14 cellular contexts compared by ENCODE assay signal in genomic region chr7:128403676-128404075, GRCh38. TPM values are rescaled to one million over a fixed set of nuclear protein-coding genes. Genes with fewer than 3 reads are reported as not detected.
DNase-seq lines count a peak whose midpoint lies in the region; ATAC-seq, FAIRE-seq and TF ChIP-seq lines count a peak whose summit lies in the region.
"Had no signal": no experiment of that assay in that cellular context is flagged by ENCODE, and none has a peak within 500 bp of the region (broad histone marks: within the 10 kb centered on the region; RNA-seq: fewer than 3 reads in every experiment).

No MANE protein-coding gene starts in this region.

- DNase-seq in activated T-cell treated with anti-CD3 and anti-CD28 coated beads, Interleukin-2, amount 50 U/mL, for 24 hours = no peak
- DNase-seq in activated T-cell treated with anti-CD3 and anti-CD28 coated beads for 4 hours = no peak
- no peak for DNase-seq in RWPE2 (ENCODE audit: low spot score)
- DNase-seq in fibroblast of lung (ENCODE audit: low read depth in 2 of 2) = no peak
- no peak for DNase-seq in stimulated activated naive CD8-positive, alpha-beta T cell treated with anti-CD3 and anti-CD28 coated beads, Interleukin-15, amount 100 ng/mL, for 72 hours
- no peak for DNase-seq in stimulated activated CD4-positive, alpha-beta T cell treated with anti-CD3 and anti-CD28 coated beads, Interleukin-4, amount 100 ng/mL, for 24 hours
- no peak for DNase-seq in nucleus accumbens (lab: John Stamatoyannopoulos, UW)
- no peak for DNase-seq in GM19239 (ENCODE audit: insufficient read length, low spot score)
- DNase-seq: activated CD4-positive, alpha-beta T cell treated with anti-CD3 and anti-CD28 coated beads for 4 hours; activated naive CD8-positive, alpha-beta T cell treated with anti-CD3 and anti-CD28 coated beads, Interleukin-2, amount 10 ng/mL, durations not matched to agents 7 days and 5 days; NCI-H510A treated with DMSO at 0.1 percent for 48 hours; SIG-M5; upper lobe of right lung had no signal

- TF ChIP-seq CTCF in RWPE2 (IDR thresholded peaks at IDR 0.05; ENCODE audit: poor library complexity, severe bottlenecking) (no peak), fibroblast of lung (conservative IDR thresholded peaks at IDR 0.05 in 1 of 2, IDR thresholded peaks at IDR 0.05 in 1 of 2; ENCODE audit: low read depth in 1 of 2, low read length in 2 of 2) (no peak)

- no peaks in the 10 kb centered on the region for H3K27me3 Mint-ChIP-seq in activated T-cell treated with anti-CD3 and anti-CD28 coated beads, Interleukin-2, amount 50 U/mL, for 24 hours
- no peaks in the 10 kb centered on the region for H3K27me3 Mint-ChIP-seq in stimulated activated naive CD8-positive, alpha-beta T cell treated with anti-CD3 and anti-CD28 coated beads, Interleukin-15, amount 100 ng/mL, for 72 hours

- H3K4me1 Mint-ChIP-seq in activated T-cell treated with anti-CD3 and anti-CD28 coated beads, Interleukin-2, amount 50 U/mL, for 24 hours (ENCODE audit: low read depth) = peaks cover 38% of the 10 kb centered on the region
- peaks cover 48% of the 10 kb centered on the region for H3K4me1 Mint-ChIP-seq in stimulated activated naive CD8-positive, alpha-beta T cell treated with anti-CD3 and anti-CD28 coated beads, Interleukin-15, amount 100 ng/mL, for 72 hours

- H3K4me1 ChIP-seq in RWPE2 (ENCODE audit: insufficient read depth, poor library complexity, severe bottlenecking) (peaks cover 9% of the 10 kb centered on the region), fibroblast of lung (ENCODE audit: control insufficient read depth, extremely low read depth, insufficient read depth, low read length) (peaks cover 3% of the 10 kb centered on the region)

- H3K27ac Mint-ChIP-seq in activated T-cell treated with anti-CD3 and anti-CD28 coated beads, Interleukin-2, amount 50 U/mL, for 24 hours = peak overlapping the region; percentile 14
- H3K27ac Mint-ChIP-seq in stimulated activated naive CD8-positive, alpha-beta T cell treated with anti-CD3 and anti-CD28 coated beads, Interleukin-15, amount 100 ng/mL, for 72 hours = peak overlapping the region in 1 of 2 donors; percentile 4

- H3K36me3 Mint-ChIP-seq in activated T-cell treated with anti-CD3 and anti-CD28 coated beads, Interleukin-2, amount 50 U/mL, for 24 hours (ENCODE audit: low read depth) = peaks cover 58% of the 10 kb centered on the region

- H3K36me3 ChIP-seq in RWPE2 (ENCODE audit: low read depth) (peaks cover 38% of the 10 kb centered on the region), fibroblast of lung (ENCODE audit: control insufficient read depth, insufficient read depth, low read length) (peaks cover 19% of the 10 kb centered on the region)

- no peaks in the 10 kb centered on the region for H4K20me1 ChIP-seq in fibroblast of lung (ENCODE audit: control insufficient read depth, extremely low read depth, insufficient read depth, low read length)

- H3K4me3 ChIP-seq in RWPE2 (ENCODE audit: severe bottlenecking) (no peak overlapping the region), fibroblast of lung (replicated peaks in 1 of 4; ENCODE audit: control extremely low read depth in 1 of 4, insufficient read depth in 1 of 4, low read depth in 3 of 4, low read length in 4 of 4) (no peak overlapping the region)
- H3K4me3 ChIP-seq: upper lobe of right lung had no signal

- no peak overlapping the region for H3K9ac ChIP-seq in fibroblast of lung (ENCODE audit: insufficient read depth, low read length)

- H3K4me2 ChIP-seq in fibroblast of lung (ENCODE audit: extremely low read depth, insufficient read depth, low read length) = peak overlapping the region; percentile 32

- H3K4me3 Mint-ChIP-seq in activated T-cell treated with anti-CD3 and anti-CD28 coated beads, Interleukin-2, amount 50 U/mL, for 24 hours = peak overlapping the region; percentile 88
- H3K4me3 Mint-ChIP-seq in stimulated activated naive CD8-positive, alpha-beta T cell treated with anti-CD3 and anti-CD28 coated beads, Interleukin-15, amount 100 ng/mL, for 72 hours = peak overlapping the region; percentile 70 to 90

- no peak overlapping the region for H2AFZ ChIP-seq in fibroblast of lung (ENCODE audit: low read length)

- no peaks in the 10 kb centered on the region for H3K9me3 Mint-ChIP-seq in activated T-cell treated with anti-CD3 and anti-CD28 coated beads, Interleukin-2, amount 50 U/mL, for 24 hours
- H3K9me3 Mint-ChIP-seq in stimulated activated naive CD8-positive, alpha-beta T cell treated with anti-CD3 and anti-CD28 coated beads, Interleukin-15, amount 100 ng/mL, for 72 hours = no peaks in the 10 kb centered on the region
- H3K9me3 Mint-ChIP-seq: activated naive CD8-positive, alpha-beta T cell treated with anti-CD3 and anti-CD28 coated beads, Interleukin-2, amount 10 ng/mL, durations not matched to agents 7 days and 5 days had no signal

- H3K27ac ChIP-seq in RWPE2 (ENCODE audit: poor library complexity, severe bottlenecking) (peak overlapping the region; percentile 54), fibroblast of lung (ENCODE audit: insufficient read depth, low read length) (no peak overlapping the region)
- H3K27ac ChIP-seq: coronary artery, upper lobe of right lung had no signal

- peaks cover 12% of the 10 kb centered on the region for H3K79me2 ChIP-seq in fibroblast of lung (ENCODE audit: control insufficient read depth, insufficient read depth, low read length)

- FAIRE-seq in GM19239 (lab: Jason Lieb, UNC) = no peak

- H3K27me3 ChIP-seq in RWPE2 (ENCODE audit: insufficient read depth, poor library complexity, severe bottlenecking) (no peaks in the 10 kb centered on the region), fibroblast of lung (ENCODE audit: control insufficient read depth, insufficient read depth, low read length) (no peaks in the 10 kb centered on the region)
- H3K27me3 ChIP-seq: upper lobe of right lung had no signal

- H3K9me3 ChIP-seq in RWPE2 (ENCODE audit: severe bottlenecking) (no peaks in the 10 kb centered on the region), fibroblast of lung (ENCODE audit: control insufficient read depth, insufficient read depth, low read depth, low read length) (no peaks in the 10 kb centered on the region)
- H3K9me3 ChIP-seq: upper lobe of right lung had no signal

- no peak for ATAC-seq in RWPE2 (ENCODE audit: low read depth)
- ATAC-seq in stimulated activated naive CD8-positive, alpha-beta T cell treated with anti-CD3 and anti-CD28 coated beads, Interleukin-15, amount 100 ng/mL, for 72 hours = no peak
- ATAC-seq: upper lobe of right lung had no signal

RNA-seq across cellular contexts. Expression of gene IMPDH1, which starts 6.1 kb away (rescaled TPM):
- total RNA-seq in fibroblast of lung = 42.9 and 56.5 TPM in 2 replicates
- polyA plus RNA-seq in fibroblast of lung = 30.2 and 36.1 TPM in 2 replicates
- 49.6 and 69.8 TPM in 2 replicates for polyA plus RNA-seq in fibroblast of lung (2012)
- 165 and 208 TPM in 2 replicates for polyA minus RNA-seq in fibroblast of lung (ENCODE audit: low replicate concordance)

RNA-seq across cellular contexts. Expression of gene PRRT4, which starts 42.2 kb away (rescaled TPM):
- under 0.01 and 0.26 TPM in 2 replicates for total RNA-seq in fibroblast of lung
- 0.03 TPM in 2 replicates for polyA plus RNA-seq in fibroblast of lung
- polyA plus RNA-seq in fibroblast of lung (2012) = 0.14 TPM in 1 of 2 replicates, not detected in the other
- not detected in 2 replicates for polyA minus RNA-seq in fibroblast of lung (ENCODE audit: low replicate concordance)

RNA-seq across cellular contexts. Expression of gene HILPDA, which starts 52.0 kb away (rescaled TPM):
- 17.7 and 30.8 TPM in 2 replicates for total RNA-seq in fibroblast of lung
- polyA plus RNA-seq in fibroblast of lung = 14.8 and 20.1 TPM in 2 replicates
- polyA plus RNA-seq in fibroblast of lung (2012) = 8.7 and 12.0 TPM in 2 replicates
- polyA minus RNA-seq in fibroblast of lung (ENCODE audit: low replicate concordance) = 16.8 and 40.7 TPM in 2 replicates

RNA-seq across cellular contexts. Expression of gene RBM28, which starts 60.0 kb away (rescaled TPM):
- total RNA-seq in fibroblast of lung = 9.5 and 11.2 TPM in 2 replicates
- polyA plus RNA-seq in fibroblast of lung = 22.9 and 24.3 TPM in 2 replicates
- 27.2 and 28.1 TPM in 2 replicates for polyA plus RNA-seq in fibroblast of lung (2012)
- polyA minus RNA-seq in fibroblast of lung (ENCODE audit: low replicate concordance) = 2.4 and 4.3 TPM in 2 replicates
